In the genomic region with DNA sequence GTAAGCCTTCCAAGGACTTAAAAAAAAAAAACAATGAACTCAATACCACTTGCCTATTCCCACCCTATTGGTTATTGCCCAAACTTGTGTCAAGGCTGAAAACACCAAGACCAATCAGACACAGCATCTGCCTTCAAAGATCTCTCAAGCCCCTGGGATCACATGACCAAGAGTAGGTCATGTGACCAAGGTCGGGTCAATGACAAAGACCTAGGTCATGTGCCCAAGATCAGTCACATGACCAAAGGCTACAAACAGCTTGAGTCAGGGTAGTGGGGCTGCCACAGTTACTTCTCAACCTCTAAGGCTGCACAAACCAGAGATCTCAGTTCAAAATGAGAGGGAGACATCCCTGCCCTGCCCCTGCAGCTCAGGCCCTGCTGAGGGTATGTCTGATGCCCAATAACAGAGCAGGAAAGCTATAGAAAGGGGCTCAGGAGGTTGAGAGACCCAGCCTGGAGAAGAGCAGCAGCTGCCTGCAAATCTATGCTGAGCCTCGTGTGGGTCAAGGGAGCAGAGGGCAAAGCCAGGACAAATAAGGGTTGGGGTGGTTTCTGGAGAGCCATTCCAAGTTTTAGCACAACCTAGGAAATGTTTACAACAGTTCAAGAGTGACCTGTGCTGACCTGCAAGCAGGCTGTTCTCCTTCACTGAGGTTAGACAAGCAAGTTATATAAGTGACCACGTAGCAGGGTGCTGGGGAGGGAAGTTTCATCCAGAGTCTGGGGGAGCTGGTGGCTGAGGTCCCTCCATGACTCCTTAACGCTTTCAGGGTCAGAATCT, we compare ENCODE assay signal across 20 cellular contexts. TPM values are rescaled to one million over a fixed set of nuclear protein-coding genes. Genes with fewer than 3 reads are reported as not detected.
A peak's percentile ranks its signal among the peaks of the same experiment; 100 is the strongest.
DNase-seq lines count a peak whose midpoint lies in the region; ATAC-seq and TF ChIP-seq lines count a peak whose summit lies in the region.
"Had no signal": no experiment of that assay in that cellular context is flagged by ENCODE, and none has a peak within 500 bp of the region (broad histone marks: within the 10 kb centered on the region; RNA-seq: fewer than 3 reads in every experiment).

No MANE protein-coding gene starts in this region.

- DNase-seq in NCI-H82 (lab: John Stamatoyannopoulos, UW), result peak; percentile 32
- no peak for DNase-seq in NCI-H82 treated with DMSO at 0.1 percent for 48 hours (lab: John Stamatoyannopoulos, UW; ENCODE audit: unreplicated experiment)
- peak; percentile 68 for DNase-seq in NCI-H2171 treated with DMSO at 0.1 percent for 48 hours (lab: John Stamatoyannopoulos, UW)
- no peak for DNase-seq in trophoblast cell
- no peak for DNase-seq in activated CD8-positive, alpha-beta memory T cell treated with anti-CD3 and anti-CD28 coated beads for 24 hours
- DNase-seq: activated T-cell treated with anti-CD3 and anti-CD28 coated beads, Interleukin-2, amount 50 U/mL, for 1 hour; DMS79 treated with DMSO at 0.1 percent for 48 hours; NCI-H1436 treated with DMSO at 0.1 percent for 48 hours; NCI-H446; SIG-M5 had no signal

- ATAC-seq in gastroesophageal sphincter, result peak; percentile 19
- no peak for ATAC-seq in GM18873 (IDR thresholded peaks at IDR 0.05; ENCODE audit: low FRiP score, unreplicated experiment)
- ATAC-seq in HG02763 (IDR thresholded peaks at IDR 0.05; ENCODE audit: unreplicated experiment), result no peak
- ATAC-seq: activated CD4-positive, CD25-positive, alpha-beta regulatory T cell treated with anti-CD3 and anti-CD28 coated beads, Interleukin-2, amount 50 U/mL, for 24 hours; stimulated activated effector memory CD8-positive, alpha-beta T cell treated with anti-CD3 and anti-CD28 coated beads, Interleukin-12 subunit alpha, Interleukin-12 subunit beta, amount 100 ng/mL, for 72 hours had no signal

- H2BK120ac ChIP-seq in trophoblast cell (ENCODE audit: insufficient read depth, low read length, poor library complexity), result no peak overlapping the region

- H3K4me2 ChIP-seq in trophoblast cell (ENCODE audit: low read length), result no peak overlapping the region

- H2AFZ ChIP-seq in trophoblast cell (ENCODE audit: insufficient read depth, low read length, poor library complexity), result no peak overlapping the region

- H3K14ac ChIP-seq in trophoblast cell (ENCODE audit: low read length), result no peak overlapping the region

- no peak for TF ChIP-seq CTCF in gastroesophageal sphincter (IDR thresholded peaks at IDR 0.05)

- H3K36me3 ChIP-seq in gastroesophageal sphincter, result no peaks in the 10 kb centered on the region
- H3K36me3 ChIP-seq in trophoblast cell (ENCODE audit: control insufficient read depth in 1 of 2, insufficient read depth in 2 of 2, low read length in 2 of 2), result no peaks in the 10 kb centered on the region
- H3K36me3 ChIP-seq: cardiac muscle cell, lower lobe of right lung, tibial nerve had no signal

- no peak overlapping the region for H3K4me3 ChIP-seq in gastroesophageal sphincter
- no peak overlapping the region for H3K4me3 ChIP-seq in trophoblast cell (ENCODE audit: low read depth, low read length)
- H3K4me3 ChIP-seq: cardiac muscle cell, lower lobe of right lung, tibial nerve had no signal

- H3K27ac ChIP-seq in gastroesophageal sphincter (peak overlapping the region; percentile 55 to 72 (median 68)), trophoblast cell (ENCODE audit: low read depth, low read length) (no peak overlapping the region)
- H3K27ac ChIP-seq: cardiac muscle cell, lower lobe of right lung, tibial nerve had no signal

- H3K9ac ChIP-seq in trophoblast cell (ENCODE audit: low read length), result peak overlapping the region; percentile 8

- H3K27me3 ChIP-seq in gastroesophageal sphincter (no peaks in the 10 kb centered on the region), trophoblast cell (ENCODE audit: insufficient read depth, low read length) (no peaks in the 10 kb centered on the region)
- H3K27me3 ChIP-seq: cardiac muscle cell had no signal

- H4K8ac ChIP-seq in trophoblast cell (ENCODE audit: low read depth, low read length), result no peak overlapping the region

- no peak overlapping the region for H3K23ac ChIP-seq in trophoblast cell (ENCODE audit: low read length)

- H3K18ac ChIP-seq in trophoblast cell (ENCODE audit: low read length), result no peak overlapping the region

- no peak overlapping the region for H4K12ac ChIP-seq in trophoblast cell (ENCODE audit: low read depth, low read length)

- H3K79me1 ChIP-seq in trophoblast cell (ENCODE audit: low read length), result no peaks in the 10 kb centered on the region

- no peak overlapping the region for H4K91ac ChIP-seq in trophoblast cell (ENCODE audit: low read depth, low read length)

- H2BK12ac ChIP-seq in trophoblast cell (ENCODE audit: low read length), result no peak overlapping the region

- no peak for TF ChIP-seq EP300 in gastroesophageal sphincter (IDR thresholded peaks at IDR 0.05)

- H3K4ac ChIP-seq in trophoblast cell (ENCODE audit: low read depth, low read length), result no peak overlapping the region

- H2BK5ac ChIP-seq in trophoblast cell (ENCODE audit: low read depth, low read length, poor library complexity), result no peak overlapping the region

- H3K9me3 ChIP-seq in gastroesophageal sphincter (no peaks in the 10 kb centered on the region), trophoblast cell (ENCODE audit: insufficient read depth, low read depth, low read length) (no peaks in the 10 kb centered on the region)
- H3K9me3 ChIP-seq: lower lobe of right lung, tibial nerve had no signal

- WGBS in gastroesophageal sphincter (ENCODE audit: low coverage in 1 of 2), 2 donors, result 23 to 60% methylated on average over 1 to 3 of the region's 4 CpGs
- WGBS in trophoblast cell (ENCODE audit: extremely low coverage, insufficient coverage, insufficient read length), result no CpG with 5 or more reads among the region's 4 CpGs

- no peak overlapping the region for H2AK5ac ChIP-seq in trophoblast cell (ENCODE audit: low read length)

- H3K4me1 ChIP-seq in gastroesophageal sphincter (peaks cover 0 to 75% (median 2%) of the 10 kb centered on the region in 3 donors), trophoblast cell (ENCODE audit: control insufficient read depth in 1 of 2, insufficient read depth in 2 of 2, low read length in 2 of 2) (peaks cover 0 to 3% of the 10 kb centered on the region in 2 experiments)
- H3K4me1 ChIP-seq: lower lobe of right lung had no signal

- TF ChIP-seq POLR2A in gastroesophageal sphincter (IDR thresholded peaks at IDR 0.05), result no peak

- no peaks in the 10 kb centered on the region for H3K79me2 ChIP-seq in trophoblast cell (ENCODE audit: control insufficient read depth, insufficient read depth, low read length, poor library complexity)

RNA-seq across cellular contexts. Expression of a gene that starts 48.8 kb away (rescaled TPM):
- total RNA-seq in gastroesophageal sphincter, result under 1 TPM in 2 of 4 donors, not detected in 2; 0.31 to 0.59 TPM
- 8.2 and 8.4 TPM in 2 replicates for polyA plus RNA-seq in trophoblast cell (2013)
- polyA plus RNA-seq: CD14-positive monocyte had no signal

RNA-seq across cellular contexts. Expression of a gene that starts 58.2 kb away (rescaled TPM):
- not detected for total RNA-seq in gastroesophageal sphincter
- not detected in 2 replicates for polyA plus RNA-seq in trophoblast cell (2013)
- total RNA-seq: cardiac muscle cell; lower lobe of right lung; T-helper 2 cell treated with Interferon-gamma antibody and Interleukin-4, amounts not matched to agents 100 ng/mL and 5 ng/mL, for 36 hours; tibial nerve had no signal
- polyA plus RNA-seq: cardiac muscle cell, CD14-positive monocyte had no signal

Comparison
In these comparisons a context has a peak if more than half of its experiments do, and no peak if none do; other contexts are left out.
1. DNase-seq: peak in NCI-H82 (single experiment) and NCI-H2171 treated with DMSO at 0.1 percent for 48 hours (single experiment); none in NCI-H82 treated with DMSO at 0.1 percent for 48 hours (single experiment), trophoblast cell (0 of 2) and activated CD8-positive, alpha-beta memory T cell treated with anti-CD3 and anti-CD28 coated beads for 24 hours (single experiment).